In the genomic region with DNA sequence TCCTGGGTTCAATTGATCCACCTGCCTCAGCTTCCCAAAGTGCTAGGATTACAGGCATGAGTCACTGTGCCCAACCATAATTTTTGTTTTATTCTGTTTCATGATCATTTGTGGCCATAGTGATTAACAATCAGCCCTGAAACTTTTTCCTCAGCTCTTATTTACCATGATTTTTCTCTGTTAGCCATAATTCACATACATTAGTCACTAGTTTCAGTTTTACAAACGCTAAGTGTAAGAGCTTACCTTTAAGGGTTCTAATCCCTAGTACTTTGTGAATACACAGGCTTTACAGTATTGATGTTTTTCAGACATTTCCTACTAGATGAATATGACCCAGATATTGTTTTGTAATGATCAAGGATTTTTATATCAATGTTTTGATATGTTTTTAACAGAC, we compare ENCODE assay signal across 25 cellular contexts.
"Had no signal": no experiment of that assay in that cellular context is flagged by ENCODE, and none has a peak within 500 bp of the region (broad histone marks: within the 10 kb centered on the region; RNA-seq: fewer than 3 reads in every experiment).

No MANE protein-coding gene starts in this region.

- H3K36me3 Mint-ChIP-seq: activated naive CD8-positive, alpha-beta T cell treated with anti-CD3 and anti-CD28 coated beads, Interleukin-2, amount 10 ng/mL, durations not matched to agents 7 days and 5 days; immature natural killer cell; mesothelial cell of epicardium; naive thymus-derived CD4-positive, alpha-beta T cell; stimulated activated memory B cell treated with anti-CD40 and anti-IgM and Interleukin-4, amounts not matched to agents 10 μg/mL and 1 μg/mL and 100 μg/mL, for 72 hours had no signal

- H3K4me3 ChIP-seq: ovary, SJCRH30, suprapubic skin, tibial artery, upper lobe of right lung had no signal

- H3K36me3 ChIP-seq: brain microvascular endothelial cell, ovary, SJCRH30, suprapubic skin, tibial artery, upper lobe of right lung, WERI-Rb-1 had no signal

- H3K27ac ChIP-seq: brain microvascular endothelial cell, ovary, SJCRH30, suprapubic skin, tibial artery, upper lobe of right lung, WERI-Rb-1 had no signal

- H3K4me1 ChIP-seq: SJCRH30, suprapubic skin, tibial artery, upper lobe of right lung had no signal

- H3K4me3 Mint-ChIP-seq: activated naive CD8-positive, alpha-beta T cell treated with anti-CD3 and anti-CD28 coated beads, Interleukin-2, amount 10 ng/mL, durations not matched to agents 7 days and 5 days; immature natural killer cell; mesothelial cell of epicardium; naive thymus-derived CD4-positive, alpha-beta T cell; stimulated activated memory B cell treated with anti-CD40 and anti-IgM and Interleukin-4, amounts not matched to agents 10 μg/mL and 1 μg/mL and 100 μg/mL, for 72 hours; T-helper 17 cell had no signal

- H3K27ac Mint-ChIP-seq: activated naive CD8-positive, alpha-beta T cell treated with anti-CD3 and anti-CD28 coated beads, Interleukin-2, amount 10 ng/mL, durations not matched to agents 7 days and 5 days; immature natural killer cell; mesothelial cell of epicardium; naive thymus-derived CD4-positive, alpha-beta T cell; progenitor cell of endocrine pancreas; stimulated activated memory B cell treated with anti-CD40 and anti-IgM and Interleukin-4, amounts not matched to agents 10 μg/mL and 1 μg/mL and 100 μg/mL, for 72 hours; T-helper 17 cell had no signal

- ATAC-seq: naive thymus-derived CD4-positive, alpha-beta T cell; sciatic nerve; SK-N-SH treated with all-trans-retinoic acid at 6 μM for 48 hours; stimulated activated memory B cell treated with anti-CD40 and anti-IgM and Interleukin-4, amounts not matched to agents 10 μg/mL and 1 μg/mL and 100 μg/mL, for 72 hours; T-helper 17 cell; upper lobe of right lung had no signal

- H3K27me3 ChIP-seq: brain microvascular endothelial cell, ovary, SJCRH30, suprapubic skin, tibial artery, upper lobe of right lung had no signal

- H3K9me3 Mint-ChIP-seq: activated naive CD8-positive, alpha-beta T cell treated with anti-CD3 and anti-CD28 coated beads, Interleukin-2, amount 10 ng/mL, durations not matched to agents 7 days and 5 days; mesothelial cell of epicardium; naive thymus-derived CD4-positive, alpha-beta T cell; stimulated activated memory B cell treated with anti-CD40 and anti-IgM and Interleukin-4, amounts not matched to agents 10 μg/mL and 1 μg/mL and 100 μg/mL, for 72 hours had no signal

- H3K4me1 Mint-ChIP-seq: activated naive CD8-positive, alpha-beta T cell treated with anti-CD3 and anti-CD28 coated beads, Interleukin-2, amount 10 ng/mL, durations not matched to agents 7 days and 5 days; immature natural killer cell; mesothelial cell of epicardium; stimulated activated memory B cell treated with anti-CD40 and anti-IgM and Interleukin-4, amounts not matched to agents 10 μg/mL and 1 μg/mL and 100 μg/mL, for 72 hours had no signal

- H3K27me3 Mint-ChIP-seq: activated naive CD8-positive, alpha-beta T cell treated with anti-CD3 and anti-CD28 coated beads, Interleukin-2, amount 10 ng/mL, durations not matched to agents 7 days and 5 days; stimulated activated memory B cell treated with anti-CD40 and anti-IgM and Interleukin-4, amounts not matched to agents 10 μg/mL and 1 μg/mL and 100 μg/mL, for 72 hours; T-helper 17 cell had no signal

- DNase-seq: activated CD4-positive, alpha-beta T cell treated with anti-CD3 and anti-CD28 coated beads, Interleukin-2, amount 50 U/mL, for 4 hours; activated CD8-positive, alpha-beta memory T cell treated with anti-CD3 and anti-CD28 coated beads, Interleukin-2, amount 50 U/mL, for 48 hours; activated gamma-delta T cell treated with Interleukin-2 at 50 U/mL for 16 hours; activated naive CD8-positive, alpha-beta T cell treated with anti-CD3 and anti-CD28 coated beads, Interleukin-2, amount 10 ng/mL, durations not matched to agents 7 days and 5 days; amniotic stem cell; brain microvascular endothelial cell; caudate nucleus; head of caudate nucleus; hippocampal formation; immature natural killer cell; naive thymus-derived CD4-positive, alpha-beta T cell; ovary; SJCRH30; small intestine; T-helper 17 cell; T1000; tibial artery; upper lobe of right lung; WERI-Rb-1 had no signal
